Comparison of ENCODE assay signal across 21 cellular contexts in the genomic region with DNA sequence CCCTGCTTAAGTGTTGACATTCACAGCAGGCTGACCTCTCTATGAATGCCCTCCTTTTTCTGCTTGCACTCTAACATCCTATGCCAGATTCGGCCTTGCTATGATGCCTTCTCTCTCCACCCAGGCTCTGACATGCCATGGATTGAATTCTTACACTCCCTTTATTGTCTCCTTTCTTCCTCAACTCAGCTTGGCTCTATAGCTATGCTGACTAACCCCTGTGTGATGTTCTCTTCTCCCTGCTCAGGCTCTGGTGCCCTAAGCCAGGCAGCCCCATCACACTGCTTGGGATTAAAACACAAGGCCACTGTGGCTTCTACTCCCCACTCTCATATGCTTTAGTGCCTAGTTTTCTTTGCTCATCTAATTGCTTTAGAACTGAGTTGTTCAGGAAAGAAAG.
DNase-seq lines count a peak whose midpoint lies in the region; ATAC-seq and TF ChIP-seq lines count a peak whose summit lies in the region.
"Had no signal": no experiment of that assay in that cellular context is flagged by ENCODE, and none has a peak within 500 bp of the region (broad histone marks: within the 10 kb centered on the region; RNA-seq: fewer than 3 reads in every experiment).

No MANE protein-coding gene starts in this region.

- no peak overlapping the region for H2AFZ ChIP-seq in neuronal stem cell (ENCODE audit: low read length)

- no peak overlapping the region for H3K18ac ChIP-seq in neuronal stem cell (ENCODE audit: low read length)

- peak; percentile 82 for ATAC-seq in WTC11

- no peak overlapping the region for H3K9ac ChIP-seq in neuronal stem cell (ENCODE audit: low read depth, low read length, poor library complexity)
- H3K9ac ChIP-seq: BLaER1 treated with 17β-estradiol and CSF1 and Interleukin-3, amounts not matched to agents 10 nM and 100 nM had no signal

- H3K14ac ChIP-seq in neuronal stem cell (ENCODE audit: low read length), result no peak overlapping the region

- H3K9me3 ChIP-seq in neuronal stem cell (replicated peaks in 1 of 2; ENCODE audit: control insufficient read depth in 2 of 2, insufficient read depth in 1 of 2, low read depth in 1 of 2, low read length in 2 of 2), result no peaks in the 10 kb centered on the region
- H3K9me3 ChIP-seq: BLaER1 treated with 17β-estradiol and CSF1 and Interleukin-3, amounts not matched to agents 10 nM and 100 nM; HAP-1 had no signal

- no peak overlapping the region for H3K4ac ChIP-seq in neuronal stem cell (ENCODE audit: low read length)

- no peak overlapping the region for H3K27ac ChIP-seq in neuronal stem cell (replicated peaks; ENCODE audit: low read length)
- H3K27ac ChIP-seq: BLaER1 treated with 17β-estradiol and CSF1 and Interleukin-3, amounts not matched to agents 10 nM and 100 nM had no signal

- no peak overlapping the region for H3K4me2 ChIP-seq in neuronal stem cell (ENCODE audit: insufficient read depth, low read length, poor library complexity, severe bottlenecking)
- H3K4me2 ChIP-seq: BLaER1 treated with 17β-estradiol and CSF1 and Interleukin-3, amounts not matched to agents 10 nM and 100 nM had no signal

- no peak overlapping the region for H4K91ac ChIP-seq in neuronal stem cell (ENCODE audit: low read depth, low read length, poor library complexity)

- H3K27me3 ChIP-seq in neuronal stem cell (ENCODE audit: control insufficient read depth in 3 of 3, insufficient read depth in 3 of 3, low read depth in 1 of 3, low read length in 3 of 3), result no peaks in the 10 kb centered on the region
- H3K27me3 ChIP-seq: BLaER1 treated with 17β-estradiol and CSF1 and Interleukin-3, amounts not matched to agents 10 nM and 100 nM had no signal

- H2BK120ac ChIP-seq in neuronal stem cell (ENCODE audit: low read depth, low read length), result no peak overlapping the region

- CTCF ChIA-PET in WTC11 (lab: Charles Lee), result no interaction called here

- H3K79me1 ChIP-seq in neuronal stem cell (ENCODE audit: low read depth, low read length), result no peaks in the 10 kb centered on the region

- WGBS in neuronal stem cell (ENCODE audit: extremely low coverage in 2 of 2, insufficient read length in 2 of 2, insufficient replicate concordance in 1 of 2), 2 donors, result no CpG with 5 or more reads among the region's 1 CpG

- TF ChIP-seq CTCF in WTC11 (IDR thresholded peaks at IDR 0.05), result no peak

- H3K36me3 Mint-ChIP-seq in WTC11, result no peaks in the 10 kb centered on the region
- H3K36me3 Mint-ChIP-seq: CD8-positive, alpha-beta memory T cell had no signal

- H3K36me3 ChIP-seq in neuronal stem cell (replicated peaks in 1 of 2; ENCODE audit: control insufficient read depth in 2 of 2, insufficient read depth in 2 of 2, low read length in 2 of 2), result no peaks in the 10 kb centered on the region
- H3K36me3 ChIP-seq: BLaER1 treated with 17β-estradiol and CSF1 and Interleukin-3, amounts not matched to agents 10 nM and 100 nM; HAP-1 had no signal

- H3K27ac Mint-ChIP-seq in WTC11, result 0 out of 2 replicates have a peak overlapping the region, but pooled peaks have one; percentile 31
- H3K27ac Mint-ChIP-seq: CD8-positive, alpha-beta memory T cell had no signal

- POLR2A ChIA-PET in WTC11 (lab: Charles Lee), result no interaction called here

- peaks cover 4% of the 10 kb centered on the region for H3K9me3 Mint-ChIP-seq in WTC11

- H2AK5ac ChIP-seq in neuronal stem cell (ENCODE audit: low read depth, low read length), result no peak overlapping the region

- H3K4me1 Mint-ChIP-seq in WTC11, result peaks cover 6% of the 10 kb centered on the region
- H3K4me1 Mint-ChIP-seq: CD8-positive, alpha-beta memory T cell had no signal

- H2BK15ac ChIP-seq in neuronal stem cell (ENCODE audit: low read length), result no peak overlapping the region

- no peak overlapping the region for H2BK12ac ChIP-seq in neuronal stem cell (ENCODE audit: low read length)

- H3K4me1 ChIP-seq in neuronal stem cell (ENCODE audit: control insufficient read depth in 2 of 2, insufficient read depth in 1 of 2, low read depth in 1 of 2, low read length in 2 of 2), result no peaks in the 10 kb centered on the region
- H3K4me1 ChIP-seq: BLaER1 treated with 17β-estradiol and CSF1 and Interleukin-3, amounts not matched to agents 10 nM and 100 nM; HAP-1 had no signal

- H3K27me3 Mint-ChIP-seq in WTC11 (ENCODE audit: low read depth), result no peaks in the 10 kb centered on the region
- H3K27me3 Mint-ChIP-seq: CD8-positive, alpha-beta memory T cell had no signal

- H3K23ac ChIP-seq in neuronal stem cell (ENCODE audit: low read depth, low read length, poor library complexity), result no peak overlapping the region

- H2BK5ac ChIP-seq in neuronal stem cell (ENCODE audit: low read length), result no peak overlapping the region

- H4K8ac ChIP-seq in neuronal stem cell (ENCODE audit: low read depth, low read length), result no peak overlapping the region

- peak; percentile 17 for DNase-seq in HT1080 (ENCODE audit: low read depth)
- no peak for DNase-seq in WTC11 (ENCODE audit: low spot score)
- peak; percentile 3 for DNase-seq in foreskin melanocyte
- DNase-seq in neuronal stem cell (ENCODE audit: low spot score), result peak; percentile 1
- no peak for DNase-seq in Kasumi-1 (lab: John Stamatoyannopoulos, UW)
- no peak for DNase-seq in NCI-H748 (lab: John Stamatoyannopoulos, UW; ENCODE audit: unreplicated experiment)
- DNase-seq in SW480 (ENCODE audit: low spot score), result no peak
- DNase-seq: CD8-positive, alpha-beta memory T cell; DND-41; IMR-90; Karpas-422; MM.1S; NCI-H1092; NCI-H1436 treated with DMSO at 0.1 percent for 48 hours; NCI-H2029; NCI-H2171; NK-92 treated with Interleukin-12 subunit alpha and Interleukin-12 subunit beta, amount 100 ng/mL, for 24 hours; RPMI8226; SIG-M5 had no signal

- H3K4me3 ChIP-seq in neuronal stem cell (ENCODE audit: low read length in 2 of 2), result no peak overlapping the region
- H3K4me3 ChIP-seq: BLaER1 treated with 17β-estradiol and CSF1 and Interleukin-3, amounts not matched to agents 10 nM and 100 nM; HAP-1 had no signal

- no peak overlapping the region for H3K4me3 Mint-ChIP-seq in WTC11
- H3K4me3 Mint-ChIP-seq: CD8-positive, alpha-beta memory T cell had no signal

TF ChIP-seq in WTC11, 78 proteins besides CTCF, POLR2A, EP300 and RAD21:
- TF ChIP-seq FOXK1 (CRISPR knock-in tag; IDR thresholded peaks at IDR 0.05), result no peak
- TF ChIP-seq TP53 (CRISPR knock-in tag; IDR thresholded peaks at IDR 0.05), result no peak
- no peak for TF ChIP-seq ZNF317 (CRISPR knock-in tag; IDR thresholded peaks at IDR 0.05; ENCODE audit: borderline replicate concordance, low read depth)
- no peak for TF ChIP-seq ETV6 (CRISPR knock-in tag; IDR thresholded peaks at IDR 0.05)
- TF ChIP-seq, protein P1, sequence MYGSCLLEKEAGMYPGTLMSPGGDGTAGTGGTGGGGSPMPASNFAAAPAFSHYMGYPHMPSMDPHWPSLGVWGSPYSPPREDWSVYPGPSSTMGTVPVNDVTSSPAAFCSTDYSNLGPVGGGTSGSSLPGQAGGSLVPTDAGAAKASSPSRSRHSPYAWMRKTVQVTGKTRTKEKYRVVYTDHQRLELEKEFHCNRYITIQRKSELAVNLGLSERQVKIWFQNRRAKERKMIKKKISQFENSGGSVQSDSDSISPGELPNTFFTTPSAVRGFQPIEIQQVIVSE (CRISPR knock-in tag; IDR thresholded peaks at IDR 0.05; ENCODE audit: borderline replicate concordance), result no peak
- TF ChIP-seq, protein P2, sequence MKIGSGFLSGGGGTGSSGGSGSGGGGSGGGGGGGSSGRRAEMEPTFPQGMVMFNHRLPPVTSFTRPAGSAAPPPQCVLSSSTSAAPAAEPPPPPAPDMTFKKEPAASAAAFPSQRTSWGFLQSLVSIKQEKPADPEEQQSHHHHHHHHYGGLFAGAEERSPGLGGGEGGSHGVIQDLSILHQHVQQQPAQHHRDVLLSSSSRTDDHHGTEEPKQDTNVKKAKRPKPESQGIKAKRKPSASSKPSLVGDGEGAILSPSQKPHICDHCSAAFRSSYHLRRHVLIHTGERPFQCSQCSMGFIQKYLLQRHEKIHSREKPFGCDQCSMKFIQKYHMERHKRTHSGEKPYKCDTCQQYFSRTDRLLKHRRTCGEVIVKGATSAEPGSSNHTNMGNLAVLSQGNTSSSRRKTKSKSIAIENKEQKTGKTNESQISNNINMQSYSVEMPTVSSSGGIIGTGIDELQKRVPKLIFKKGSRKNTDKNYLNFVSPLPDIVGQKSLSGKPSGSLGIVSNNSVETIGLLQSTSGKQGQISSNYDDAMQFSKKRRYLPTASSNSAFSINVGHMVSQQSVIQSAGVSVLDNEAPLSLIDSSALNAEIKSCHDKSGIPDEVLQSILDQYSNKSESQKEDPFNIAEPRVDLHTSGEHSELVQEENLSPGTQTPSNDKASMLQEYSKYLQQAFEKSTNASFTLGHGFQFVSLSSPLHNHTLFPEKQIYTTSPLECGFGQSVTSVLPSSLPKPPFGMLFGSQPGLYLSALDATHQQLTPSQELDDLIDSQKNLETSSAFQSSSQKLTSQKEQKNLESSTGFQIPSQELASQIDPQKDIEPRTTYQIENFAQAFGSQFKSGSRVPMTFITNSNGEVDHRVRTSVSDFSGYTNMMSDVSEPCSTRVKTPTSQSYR (CRISPR knock-in tag; IDR thresholded peaks at IDR 0.05), result no peak
- TF ChIP-seq, protein P3, sequence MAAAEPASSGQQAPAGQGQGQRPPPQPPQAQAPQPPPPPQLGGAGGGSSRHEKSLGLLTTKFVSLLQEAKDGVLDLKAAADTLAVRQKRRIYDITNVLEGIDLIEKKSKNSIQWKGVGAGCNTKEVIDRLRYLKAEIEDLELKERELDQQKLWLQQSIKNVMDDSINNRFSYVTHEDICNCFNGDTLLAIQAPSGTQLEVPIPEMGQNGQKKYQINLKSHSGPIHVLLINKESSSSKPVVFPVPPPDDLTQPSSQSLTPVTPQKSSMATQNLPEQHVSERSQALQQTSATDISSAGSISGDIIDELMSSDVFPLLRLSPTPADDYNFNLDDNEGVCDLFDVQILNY (CRISPR knock-in tag; IDR thresholded peaks at IDR 0.05), result no peak

Comparison
In these comparisons a context has a peak if more than half of its experiments do, and no peak if none do; other contexts are left out.
1. DNase-seq: peak in HT1080 (single experiment), foreskin melanocyte (single experiment) and neuronal stem cell (single experiment); none in WTC11 (single experiment), Kasumi-1 (0 of 2), NCI-H748 (single experiment) and SW480 (single experiment).